23 cellular contexts compared by ENCODE assay signal in the genomic region with DNA sequence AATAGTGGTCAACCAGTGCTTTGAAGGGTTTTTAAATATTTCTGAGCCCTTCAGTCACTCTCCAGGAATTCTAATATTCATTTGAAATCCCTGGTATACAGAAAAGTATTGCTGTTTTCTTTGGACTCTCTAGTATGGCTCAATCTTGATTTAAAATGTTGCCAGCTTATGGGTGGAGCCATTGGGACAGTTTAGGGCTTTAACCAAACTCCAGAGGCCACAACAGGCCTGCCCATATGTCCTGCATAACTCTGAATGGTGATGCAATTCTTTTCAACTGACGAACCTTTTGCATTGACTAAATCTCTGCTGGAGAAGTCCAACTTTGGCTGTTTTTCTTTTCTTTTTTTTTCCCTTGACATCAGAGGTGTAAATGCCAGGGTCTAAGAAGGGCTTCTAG. TPM values are rescaled to one million over a fixed set of nuclear protein-coding genes. Genes with fewer than 3 reads are reported as not detected.
DNase-seq lines count a peak whose midpoint lies in the region; ATAC-seq and TF ChIP-seq lines count a peak whose summit lies in the region.
"Had no signal": no experiment of that assay in that cellular context is flagged by ENCODE, and none has a peak within 500 bp of the region (broad histone marks: within the 10 kb centered on the region; RNA-seq: fewer than 3 reads in every experiment).

No MANE protein-coding gene starts in this region.

- POLR2A ChIA-PET in SK-N-SH (lab: Yijun Ruan, JAX): no interaction called here

- ATAC-seq in HG02759 (IDR thresholded peaks at IDR 0.05; ENCODE audit: unreplicated experiment): no peak
- ATAC-seq: activated CD8-positive, alpha-beta memory T cell treated with anti-CD3 and anti-CD28 coated beads, Interleukin-2, amount 10 ng/mL, durations not matched to agents 7 days and 5 days; psoas muscle; stimulated activated effector memory CD8-positive, alpha-beta T cell treated with anti-CD3 and anti-CD28 coated beads, Interleukin-12 subunit alpha, Interleukin-12 subunit beta, amount 100 ng/mL, for 72 hours had no signal

- no peaks in the 10 kb centered on the region for H3K9me3 ChIP-seq in GM23248 (ENCODE audit: low read depth)
- H3K9me3 ChIP-seq in trophoblast cell (ENCODE audit: insufficient read depth, low read depth, low read length): no peaks in the 10 kb centered on the region
- no peaks in the 10 kb centered on the region for H3K9me3 ChIP-seq in SK-N-SH
- no peaks in the 10 kb centered on the region for H3K9me3 ChIP-seq in SJCRH30 (replicated peaks)
- H3K9me3 ChIP-seq: psoas muscle, spleen, tibial nerve had no signal

- no peak overlapping the region for H3K23ac ChIP-seq in trophoblast cell (ENCODE audit: low read length)

- in situ Hi-C loops in GM23248 (cut with MboI): no loop called here

- H3K27ac ChIP-seq in GM23248: no peak overlapping the region
- H3K27ac ChIP-seq in trophoblast cell (ENCODE audit: low read depth, low read length): no peak overlapping the region
- H3K27ac ChIP-seq in SK-N-SH (ENCODE audit: low read depth in 2 of 2, low read length in 1 of 2): no peak overlapping the region
- H3K27ac ChIP-seq in SJCRH30: no peak overlapping the region
- H3K27ac ChIP-seq: psoas muscle, spleen, tibial nerve had no signal

- no peak overlapping the region for H4K12ac ChIP-seq in trophoblast cell (ENCODE audit: low read depth, low read length)

- no peak overlapping the region for H3K4ac ChIP-seq in trophoblast cell (ENCODE audit: low read depth, low read length)

- TF ChIP-seq CTCF in fibroblast of mammary gland (conservative IDR thresholded peaks at IDR 0.05; ENCODE audit: control insufficient read depth, insufficient read depth, low read depth, low read length) (no peak), SK-N-SH (IDR thresholded peaks at IDR 0.05) (no peak)

- no peak overlapping the region for H2AK5ac ChIP-seq in trophoblast cell (ENCODE audit: low read length)

- H3K79me1 ChIP-seq in trophoblast cell (ENCODE audit: low read length): no peaks in the 10 kb centered on the region

- no peak overlapping the region for H3K4me2 ChIP-seq in GM23248 (ENCODE audit: unreplicated experiment)
- no peak overlapping the region for H3K4me2 ChIP-seq in trophoblast cell (ENCODE audit: low read length)
- no peak overlapping the region for H3K4me2 ChIP-seq in SK-N-SH

- no peak overlapping the region for H2BK5ac ChIP-seq in trophoblast cell (ENCODE audit: low read depth, low read length, poor library complexity)

- no peaks in the 10 kb centered on the region for H4K20me1 ChIP-seq in GM23248 (ENCODE audit: insufficient read depth)
- H4K20me1 ChIP-seq in SK-N-SH (ENCODE audit: insufficient read depth): no peaks in the 10 kb centered on the region

- no peak overlapping the region for H3K14ac ChIP-seq in trophoblast cell (ENCODE audit: low read length)

- no peak overlapping the region for H3K18ac ChIP-seq in trophoblast cell (ENCODE audit: low read length)

- no peak overlapping the region for H2BK120ac ChIP-seq in trophoblast cell (ENCODE audit: insufficient read depth, low read length, poor library complexity)

- no peak for TF ChIP-seq RAD21 in SK-N-SH (IDR thresholded peaks at IDR 0.05; ENCODE audit: low read length)

- H4K91ac ChIP-seq in trophoblast cell (ENCODE audit: low read depth, low read length): no peak overlapping the region

- H2AFZ ChIP-seq in GM23248 (no peak overlapping the region), trophoblast cell (ENCODE audit: insufficient read depth, low read length, poor library complexity) (no peak overlapping the region), SK-N-SH (ENCODE audit: low read depth) (no peak overlapping the region)

- no peaks in the 10 kb centered on the region for H3F3A ChIP-seq in GM23248 (ENCODE audit: insufficient read depth)
- no peaks in the 10 kb centered on the region for H3F3A ChIP-seq in SK-N-SH (replicated peaks; ENCODE audit: insufficient read depth)

- CTCF ChIA-PET in SK-N-SH (lab: Yijun Ruan, JAX): no interaction called here

- DNase-seq in GM23248 (peak; percentile 43), NOMO-1 treated with DMSO at 0.1 percent for 48 hours (lab: John Stamatoyannopoulos, UW; ENCODE audit: unreplicated experiment) (peak; percentile 71), fibroblast of mammary gland (ENCODE audit: low read depth) (peak; percentile 45), trophoblast cell (peak; percentile 66 to 93), SK-N-SH (no peak), SJCRH30 (no peak)
- DNase-seq in activated naive CD4-positive, alpha-beta T cell treated with Interleukin-2 at 50 U/mL for 16 hours: no peak
- DNase-seq: activated CD4-positive, CD25-positive, alpha-beta regulatory T cell treated with anti-CD3 and anti-CD28 coated beads, Interleukin-2, amount 50 U/mL, for 72 hours; activated CD8-positive, alpha-beta memory T cell treated with anti-CD3 and anti-CD28 coated beads, Interleukin-2, amount 10 ng/mL, durations not matched to agents 7 days and 5 days; amygdala; DND-41; head of caudate nucleus; immature natural killer cell; mesendoderm; NCI-H2029 treated with DMSO at 0.1 percent for 48 hours; NCI-H524 treated with DMSO at 0.1 percent for 48 hours; psoas muscle; spleen; T-helper 9 cell had no signal

- WGBS in GM23248 (ENCODE audit: low coverage in 1 of 2, low lambda C conversion rate in 2 of 2, missing lambda C conversion rate in 2 of 2), 2 experiments: 75 to 100% methylated on average over 1 of the region's 1 CpG
- no CpG with 5 or more reads among the region's 1 CpG for WGBS in trophoblast cell (ENCODE audit: extremely low coverage, insufficient coverage, insufficient read length)
- WGBS in SK-N-SH (ENCODE audit: low lambda C conversion rate): 81% methylated on average over 1 of the region's 1 CpG

- TF ChIP-seq EP300 in SK-N-SH (IDR thresholded peaks at IDR 0.05; ENCODE audit: borderline replicate concordance in 1 of 2, low read depth in 1 of 2, low read length in 1 of 2): no peak

- H2BK12ac ChIP-seq in trophoblast cell (ENCODE audit: low read length): no peak overlapping the region

- H3K4me1 ChIP-seq in GM23248 (ENCODE audit: insufficient read depth): no peaks in the 10 kb centered on the region
- no peaks in the 10 kb centered on the region for H3K4me1 ChIP-seq in trophoblast cell (ENCODE audit: control insufficient read depth in 1 of 2, insufficient read depth in 2 of 2, low read length in 2 of 2)
- no peaks in the 10 kb centered on the region for H3K4me1 ChIP-seq in SK-N-SH (ENCODE audit: control insufficient read depth in 1 of 2, insufficient read depth in 2 of 2, low read depth in 1 of 2, low read length in 1 of 2)
- no peaks in the 10 kb centered on the region for H3K4me1 ChIP-seq in SJCRH30
- H3K4me1 ChIP-seq: psoas muscle, spleen, tibial nerve had no signal

- H3K27me3 ChIP-seq in GM23248 (replicated peaks; ENCODE audit: insufficient read depth) (no peaks in the 10 kb centered on the region), trophoblast cell (ENCODE audit: insufficient read depth, low read length) (no peaks in the 10 kb centered on the region), SK-N-SH (ENCODE audit: insufficient read depth) (no peaks in the 10 kb centered on the region), SJCRH30 (no peaks in the 10 kb centered on the region)
- H3K27me3 ChIP-seq: spleen, tibial nerve had no signal

- H3K4me3 ChIP-seq in GM23248: no peak overlapping the region
- no peak overlapping the region for H3K4me3 ChIP-seq in fibroblast of mammary gland (ENCODE audit: control insufficient read depth, low read depth, low read length)
- H3K4me3 ChIP-seq in trophoblast cell (ENCODE audit: low read depth, low read length): no peak overlapping the region
- no peak overlapping the region for H3K4me3 ChIP-seq in SK-N-SH (ENCODE audit: low read depth in 2 of 2, low read length in 1 of 2)
- H3K4me3 ChIP-seq in SJCRH30: no peak overlapping the region
- H3K4me3 ChIP-seq: psoas muscle, spleen, tibial nerve had no signal

- H3K36me3 ChIP-seq in GM23248 (ENCODE audit: low read depth) (no peaks in the 10 kb centered on the region), trophoblast cell (ENCODE audit: control insufficient read depth in 1 of 2, insufficient read depth in 2 of 2, low read length in 2 of 2) (no peaks in the 10 kb centered on the region), SK-N-SH (replicated peaks in 1 of 2; ENCODE audit: control insufficient read depth in 1 of 2, insufficient read depth in 2 of 2, low read length in 1 of 2) (no peaks in the 10 kb centered on the region), SJCRH30 (no peaks in the 10 kb centered on the region)

- H4K8ac ChIP-seq in trophoblast cell (ENCODE audit: low read depth, low read length): no peak overlapping the region

- no peaks in the 10 kb centered on the region for H3K79me2 ChIP-seq in GM23248 (ENCODE audit: insufficient read depth)
- H3K79me2 ChIP-seq in trophoblast cell (ENCODE audit: control insufficient read depth, insufficient read depth, low read length, poor library complexity): no peaks in the 10 kb centered on the region
- H3K79me2 ChIP-seq in SK-N-SH (ENCODE audit: insufficient read depth): no peaks in the 10 kb centered on the region

- H3K9ac ChIP-seq in GM23248: no peak overlapping the region
- H3K9ac ChIP-seq in trophoblast cell (ENCODE audit: low read length): no peak overlapping the region
- H3K9ac ChIP-seq in SK-N-SH: no peak overlapping the region

- H3K9me2 ChIP-seq in GM23248 (ENCODE audit: insufficient read depth) (no peaks in the 10 kb centered on the region), SK-N-SH (no peaks in the 10 kb centered on the region)

RNA-seq across cellular contexts. Expression of gene ANKHD1, which starts 10.3 kb away (rescaled TPM):
- total RNA-seq in GM23248 (2014; rRNA removed; shearing (Covaris generic)): 27.9 and 40.5 TPM in 2 replicates
- 24.3 and 26.1 TPM in 2 replicates for polyA plus RNA-seq in GM23248 (2016; fragmentation: Nextera tagmentation; extraction: Ambion mirVana)
- 64.6 and 66.7 TPM in 2 replicates for polyA plus RNA-seq in trophoblast cell (2013)
- 26.7 and 36.4 TPM in 2 replicates for polyA plus RNA-seq in SK-N-SH (2012; rRNA removed)
- 23.0 and 24.5 TPM in 2 replicates for polyA plus RNA-seq in SK-N-SH (2012; cell fraction: cytosol; rRNA removed)
- 62.8 and 92.2 TPM in 2 replicates for polyA plus RNA-seq in SK-N-SH (2012; cell fraction: nucleus; rRNA removed)
- 89.1 and 106 TPM in 2 replicates for total RNA-seq in SJCRH30 (2014; rRNA removed; shearing (Covaris generic))

RNA-seq across cellular contexts. Expression of gene SLC4A9, which starts 31.3 kb away (rescaled TPM):
- not detected in 2 replicates for total RNA-seq in GM23248 (2014; rRNA removed; shearing (Covaris generic))
- polyA plus RNA-seq in GM23248 (2016; fragmentation: Nextera tagmentation; extraction: Ambion mirVana): not detected in 2 replicates
- polyA plus RNA-seq in trophoblast cell (2013): not detected in 2 replicates
- polyA plus RNA-seq in SK-N-SH (2012; rRNA removed): 0.02 TPM in 1 of 2 replicates, not detected in the other
- polyA plus RNA-seq in SK-N-SH (2012; cell fraction: cytosol; rRNA removed): 0.01 TPM in 2 replicates
- polyA plus RNA-seq in SK-N-SH (2012; cell fraction: nucleus; rRNA removed): 0.09 and 0.10 TPM in 2 replicates
- total RNA-seq in SJCRH30 (2014; rRNA removed; shearing (Covaris generic)): not detected in 2 replicates
- total RNA-seq: M059J, psoas muscle, tibial nerve had no signal
- polyA plus RNA-seq: immature natural killer cell had no signal

RNA-seq across cellular contexts. Expression of gene HBEGF, which starts 44.9 kb away (rescaled TPM):
- total RNA-seq in GM23248 (2014; rRNA removed; shearing (Covaris generic)): 7.5 and 9.5 TPM in 2 replicates
- 4.5 and 4.9 TPM in 2 replicates for polyA plus RNA-seq in GM23248 (2016; fragmentation: Nextera tagmentation; extraction: Ambion mirVana)
- 15.7 and 18.8 TPM in 2 replicates for polyA plus RNA-seq in trophoblast cell (2013)
- 56.2 and 59.8 TPM in 2 replicates for polyA plus RNA-seq in SK-N-SH (2012; rRNA removed)
- 39.3 and 56.3 TPM in 2 replicates for polyA plus RNA-seq in SK-N-SH (2012; cell fraction: cytosol; rRNA removed)
- polyA plus RNA-seq in SK-N-SH (2012; cell fraction: nucleus; rRNA removed): 73.4 and 106 TPM in 2 replicates
- 6.5 and 7.1 TPM in 2 replicates for total RNA-seq in SJCRH30 (2014; rRNA removed; shearing (Covaris generic))

Comparison
In these comparisons a context has a peak if more than half of its experiments do, and no peak if none do; other contexts are left out.
1. DNase-seq: peak in GM23248 (single experiment), NOMO-1 treated with DMSO at 0.1 percent for 48 hours (single experiment), fibroblast of mammary gland (single experiment) and trophoblast cell (2 of 2); none in activated naive CD4-positive, alpha-beta T cell treated with Interleukin-2 at 50 U/mL for 16 hours (single experiment), SK-N-SH (single experiment) and SJCRH30 (0 of 2).